In the genomic region with DNA sequence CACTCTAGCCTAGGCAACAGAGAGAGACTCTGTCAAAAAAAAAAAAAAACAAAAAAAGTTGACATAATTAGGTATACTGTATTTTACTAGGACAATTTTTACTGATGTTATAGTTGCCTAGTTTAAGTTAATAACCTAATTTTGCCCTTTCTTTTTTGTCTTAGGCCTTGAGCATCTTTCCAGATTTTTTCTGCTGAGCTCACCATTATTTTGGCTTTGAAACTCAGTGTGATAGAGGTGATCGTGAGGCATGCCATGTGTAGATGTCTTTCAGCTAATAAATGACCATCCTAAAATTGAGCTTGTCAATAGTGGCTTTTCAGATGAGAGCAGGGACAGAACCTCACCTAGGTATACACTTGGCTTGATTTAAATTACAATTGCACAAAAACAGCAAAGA, we compare ENCODE assay signal across 2 cellular contexts.
A peak's percentile ranks its signal among the peaks of the same experiment; 100 is the strongest.
TF ChIP-seq lines count a peak whose summit lies in the region.

No MANE protein-coding gene starts in this region.

TF ChIP-seq in A549, 52 proteins besides CTCF, POLR2A, EP300 and RAD21:
- TF ChIP-seq GATA3 (IDR thresholded peaks at IDR 0.05; ENCODE audit: borderline replicate concordance) (no peak), MAFK (IDR thresholded peaks at IDR 0.05; ENCODE audit: partially characterized antibody) (peak; percentile 75), ZSCAN20 (CRISPR knock-in tag; IDR thresholded peaks at IDR 0.05) (no peak)

TF ChIP-seq in K562, 482 proteins besides CTCF, POLR2A, EP300 and RAD21:
- TF ChIP-seq ZNF316 (IDR thresholded peaks at IDR 0.05) (peak; percentile 24; the same call in 1 of the 2 replicates), MAFF (IDR thresholded peaks at IDR 0.05; ENCODE audit: low read length) (peak; percentile 30; the same call in 1 of the 2 replicates), MIER1 (IDR thresholded peaks at IDR 0.05; ENCODE audit: low read depth) (no peak)
